ENCODE assay signal across 25 cellular contexts in the genomic region with DNA sequence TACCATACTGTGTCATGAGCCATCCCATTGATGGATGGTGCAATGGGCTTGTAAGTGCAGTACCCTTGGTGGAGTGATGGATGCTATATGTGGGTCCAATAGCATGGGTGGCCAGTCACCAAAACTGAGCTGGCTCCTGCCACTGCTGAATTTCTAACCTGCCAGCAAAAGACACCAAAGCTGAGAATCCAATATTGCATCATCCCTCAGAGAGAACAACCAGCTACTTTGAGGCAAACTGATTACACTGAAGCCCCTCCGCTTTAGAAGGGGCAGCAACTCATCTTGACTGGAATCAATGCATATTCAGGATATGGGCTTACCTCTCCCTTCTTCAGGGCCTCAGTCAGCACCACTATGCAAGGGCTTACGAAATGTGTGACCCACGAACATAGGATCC.
"Had no signal": no experiment of that assay in that cellular context is flagged by ENCODE, and none has a peak within 500 bp of the region (broad histone marks: within the 10 kb centered on the region; RNA-seq: fewer than 3 reads in every experiment).

No MANE protein-coding gene starts in this region.

- H3K9me3 Mint-ChIP-seq: dendritic cell treated with granulocyte-macrophage colony-stimulating factor and Interleukin-4, amounts not matched to agents 40 ng/mL and 50 ng/mL, for 4 days; effector memory CD8-positive, alpha-beta T cell; endodermal cell had no signal

- H3K4me3 Mint-ChIP-seq: dendritic cell treated with granulocyte-macrophage colony-stimulating factor and Interleukin-4, amounts not matched to agents 40 ng/mL and 50 ng/mL, for 4 days; effector memory CD8-positive, alpha-beta T cell; endodermal cell; mesothelial cell of epicardium had no signal

- H3K4me1 Mint-ChIP-seq: endodermal cell, mesothelial cell of epicardium had no signal

- DNase-seq: colonic mucosa; cortex of kidney; effector CD8-positive, alpha-beta T cell; effector memory CD8-positive, alpha-beta T cell; endodermal cell; erythroblast; esophagus squamous epithelium; foreskin fibroblast; foreskin melanocyte; gastrocnemius medialis; glutamatergic neuron; heart right ventricle; hippocampal formation; left cardiac atrium; left lung; left ventricle myocardium superior; lower lobe of right lung; mesenchymal stem cell; mucosa of descending colon had no signal

- H3K27me3 ChIP-seq: colonic mucosa, esophagus squamous epithelium, heart right ventricle, left lung had no signal

- ATAC-seq: effector memory CD8-positive, alpha-beta T cell; gastrocnemius medialis; heart right ventricle; left cardiac atrium; left lung; left ventricle myocardium superior; lower lobe of right lung; mucosa of descending colon had no signal

- H3K4me3 ChIP-seq: colonic mucosa, esophagus squamous epithelium, gastrocnemius medialis, heart right ventricle, left lung, lower lobe of right lung, mucosa of descending colon had no signal

- FAIRE-seq: endometrium, islet of Langerhans, keratinocyte had no signal

- H3K36me3 ChIP-seq: colonic mucosa, esophagus squamous epithelium, gastrocnemius medialis, heart right ventricle, left lung, lower lobe of right lung had no signal

- H3K36me3 Mint-ChIP-seq: mesothelial cell of epicardium had no signal

- H3K9me3 ChIP-seq: colonic mucosa, esophagus squamous epithelium, gastrocnemius medialis, heart right ventricle, left lung, lower lobe of right lung, mucosa of descending colon had no signal

- H3K4me1 ChIP-seq: colonic mucosa, esophagus squamous epithelium, gastrocnemius medialis, heart right ventricle, left lung, lower lobe of right lung had no signal

- H3K27ac Mint-ChIP-seq: dendritic cell treated with granulocyte-macrophage colony-stimulating factor and Interleukin-4, amounts not matched to agents 40 ng/mL and 50 ng/mL, for 4 days; effector memory CD8-positive, alpha-beta T cell; endodermal cell; mesothelial cell of epicardium had no signal

- H3K27ac ChIP-seq: colonic mucosa, epithelial cell of prostate, esophagus squamous epithelium, gastrocnemius medialis, heart right ventricle, left lung, lower lobe of right lung had no signal
